ENCODE assay signal across 1 cellular context in genomic region chr1:182080955-182081582, GRCh38.
TF ChIP-seq lines count a peak whose summit lies in the region.

No MANE protein-coding gene starts in this region.

TF ChIP-seq in HepG2, 621 proteins besides CTCF, POLR2A, EP300 and RAD21 (continued from another document):
- TF ChIP-seq PRDM4 (CRISPR knock-in tag; IDR thresholded peaks at IDR 0.05; ENCODE audit: borderline replicate concordance) (no peak), ZNF616 (CRISPR knock-in tag; IDR thresholded peaks at IDR 0.05; ENCODE audit: low read depth) (no peak)
